In the genomic region with DNA sequence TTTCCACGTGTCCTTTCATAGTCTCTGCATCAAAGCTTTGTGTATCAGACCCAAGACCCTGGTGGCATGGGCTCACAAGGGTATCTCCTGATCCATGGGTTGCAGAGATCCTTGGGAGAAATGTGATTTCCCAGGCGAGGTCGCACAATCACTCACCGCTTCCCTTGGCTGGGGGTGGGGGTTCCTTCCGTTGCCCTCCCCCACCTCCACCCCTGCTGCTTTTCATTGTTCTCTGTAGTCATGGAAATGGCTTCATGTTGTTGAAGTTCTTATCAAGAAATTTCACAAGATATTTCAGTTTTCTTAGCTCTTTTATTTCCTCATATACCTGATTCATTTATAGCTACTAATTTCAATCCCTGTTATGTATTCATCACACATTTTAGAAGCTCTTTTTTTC, we compare ENCODE assay signal across 12 cellular contexts. TPM values are rescaled to one million over a fixed set of nuclear protein-coding genes. Genes with fewer than 3 reads are reported as not detected.
"Had no signal": no experiment of that assay in that cellular context is flagged by ENCODE, and none has a peak within 500 bp of the region (broad histone marks: within the 10 kb centered on the region; RNA-seq: fewer than 3 reads in every experiment).

No MANE protein-coding gene starts in this region.

RNA-seq across cellular contexts. Expression of a gene that starts 40.9 kb away (rescaled TPM):
- total RNA-seq: activated CD4-positive, alpha-beta T cell treated with anti-CD3 and anti-CD28 coated beads, Interleukin-2, amount 10 ng/mL, durations not matched to agents 24 days and 14 days; activated CD8-positive, alpha-beta memory T cell treated with anti-CD3 and anti-CD28 coated beads for 36 hours; activated CD8-positive, alpha-beta T cell treated with anti-CD3 and anti-CD28 coated beads for 36 hours; activated naive CD8-positive, alpha-beta T cell treated with anti-CD3 and anti-CD28 coated beads for 36 hours; activated T-cell treated with anti-CD3 and anti-CD28 coated beads, Interleukin-2, amount 50 U/mL, for 72 hours; activated T-helper 17 cell treated with anti-CD3 and anti-CD28 coated beads, Interleukin-2, amount 50 U/mL, for 72 hours; MCF 10A; SJCRH30; T-helper 1 cell treated with Interleukin-12 subunit alpha and Interleukin-12 subunit beta and Interleukin-4 antibody, amounts not matched to agents 30 ng/mL and 1 ng/mL, for 36 hours; T-helper 2 cell treated with Interferon-gamma antibody and Interleukin-4, amounts not matched to agents 100 ng/mL and 5 ng/mL, for 36 hours had no signal
- polyA plus RNA-seq: aorta, IgD-negative memory B cell had no signal

RNA-seq across cellular contexts. Expression of a gene that starts 51.6 kb away (rescaled TPM):
- total RNA-seq: activated CD4-positive, alpha-beta T cell treated with anti-CD3 and anti-CD28 coated beads, Interleukin-2, amount 10 ng/mL, durations not matched to agents 24 days and 14 days; activated CD8-positive, alpha-beta memory T cell treated with anti-CD3 and anti-CD28 coated beads for 36 hours; activated CD8-positive, alpha-beta T cell treated with anti-CD3 and anti-CD28 coated beads for 36 hours; activated naive CD8-positive, alpha-beta T cell treated with anti-CD3 and anti-CD28 coated beads for 36 hours; MCF 10A; T-helper 1 cell treated with Interleukin-12 subunit alpha and Interleukin-12 subunit beta and Interleukin-4 antibody, amounts not matched to agents 30 ng/mL and 1 ng/mL, for 36 hours; T-helper 2 cell treated with Interferon-gamma antibody and Interleukin-4, amounts not matched to agents 100 ng/mL and 5 ng/mL, for 36 hours had no signal
- polyA plus RNA-seq: IgD-negative memory B cell had no signal
